Comparison of ENCODE assay signal across 24 cellular contexts in the genomic region with DNA sequence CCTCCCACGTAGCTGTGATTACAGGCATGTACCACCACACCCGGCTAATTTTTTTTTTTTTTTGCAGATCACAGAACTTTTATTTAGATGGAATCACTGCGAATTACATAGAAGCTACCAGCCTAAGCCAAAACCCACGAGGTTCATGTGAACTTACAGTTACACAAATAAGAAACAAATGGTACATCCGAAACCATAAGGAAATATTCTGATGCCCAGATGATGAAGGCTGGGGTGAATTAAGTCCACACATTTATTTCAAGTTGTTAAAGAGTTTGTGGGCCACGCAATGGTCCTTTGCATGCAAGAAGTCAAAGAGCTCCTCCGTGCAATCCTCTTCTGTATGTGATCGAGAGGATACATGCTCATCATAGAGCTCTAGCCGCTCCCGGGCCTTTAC. TPM values are rescaled to one million over a fixed set of nuclear protein-coding genes. Genes with fewer than 3 reads are reported as not detected.
DNase-seq lines count a peak whose midpoint lies in the region; FAIRE-seq and TF ChIP-seq lines count a peak whose summit lies in the region.
"Had no signal": no experiment of that assay in that cellular context is flagged by ENCODE, and none has a peak within 500 bp of the region (broad histone marks: within the 10 kb centered on the region; RNA-seq: fewer than 3 reads in every experiment).

No MANE protein-coding gene starts in this region.

- no peak for TF ChIP-seq CTCF in HEK293 (tag by site-specific recombination; IDR thresholded peaks at IDR 0.05)
- TF ChIP-seq CTCF in bronchial epithelial cell (IDR thresholded peaks at IDR 0.05; ENCODE audit: insufficient read depth, low read length, severe bottlenecking), result no peak
- TF ChIP-seq CTCF in Caco-2 (IDR thresholded peaks at IDR 0.05; ENCODE audit: insufficient read depth in 1 of 2, low read depth in 1 of 2, low read length in 1 of 2, severe bottlenecking in 1 of 2, unreplicated experiment in 1 of 2), result no peak

- no peaks in the 10 kb centered on the region for H3K27me3 ChIP-seq in bronchial epithelial cell (ENCODE audit: control insufficient read depth, insufficient read depth, low read length)
- H3K27me3 ChIP-seq in Caco-2 (replicated peaks; ENCODE audit: control insufficient read depth, insufficient read depth, low read length), result no peaks in the 10 kb centered on the region
- H3K27me3 ChIP-seq: BE2C had no signal

- H3K4me3 ChIP-seq in HEK293 (ENCODE audit: low read depth, low read length), result no peak overlapping the region
- no peak overlapping the region for H3K4me3 ChIP-seq in bronchial epithelial cell (ENCODE audit: low read depth, low read length)
- H3K4me3 ChIP-seq in Caco-2 (ENCODE audit: low read depth, low read length), result no peak overlapping the region
- H3K4me3 ChIP-seq: A549; BLaER1 treated with 17β-estradiol and CSF1 and Interleukin-3, amounts not matched to agents 10 nM and 100 nM; GM23338 had no signal

- H3K4me1 Mint-ChIP-seq in Caco-2 (ENCODE audit: low read depth, unreplicated experiment), result peaks cover 24% of the 10 kb centered on the region
- H3K4me1 Mint-ChIP-seq: CD14-positive monocyte had no signal

- CTCF ChIA-PET in HEK293 (lab: Yijun Ruan, JAX) (interaction anchor here (0.9 kb wide), 1 partner anchor 130 kb away, joined by 3 read pairs; no protein-coding TSS in a partner anchor), Caco-2 (lab: Charles Lee) (no interaction called here)

- H3K9me3 ChIP-seq in HEK293 (ENCODE audit: control insufficient read depth, insufficient read depth, low read depth, low read length), result no peaks in the 10 kb centered on the region
- H3K9me3 ChIP-seq in Caco-2, result no peaks in the 10 kb centered on the region
- H3K9me3 ChIP-seq: A549; BE2C; BLaER1 treated with 17β-estradiol and CSF1 and Interleukin-3, amounts not matched to agents 10 nM and 100 nM had no signal

- no peak for DNase-seq in bronchial epithelial cell (ENCODE audit: low read depth)
- DNase-seq in fibroblast of peridontal ligament (ENCODE audit: extremely low read depth), result peak; percentile 18
- no peak for DNase-seq in NCI-H2029 treated with DMSO at 0.1 percent for 48 hours (lab: John Stamatoyannopoulos, UW)
- DNase-seq in Caco-2, result no peak
- no peak for DNase-seq in NCI-H2171 (lab: John Stamatoyannopoulos, UW)
- DNase-seq: 8988T; ACHN; AML-193; BE2C; Calu3; CD4-positive, alpha-beta T cell; CD8-positive, alpha-beta memory T cell; DMS53; DMS79 treated with DMSO at 0.1 percent for 48 hours; GF-D8; H9; HFFc6 had no signal

- FAIRE-seq in bronchial epithelial cell (lab: Jason Lieb, UNC), result peak; percentile 62
- FAIRE-seq: A549, GM12891, GM18507 had no signal

- H3K4me1 ChIP-seq in HEK293 (ENCODE audit: control insufficient read depth, insufficient read depth, low read length), result no peaks in the 10 kb centered on the region
- H3K4me1 ChIP-seq in Caco-2, result peaks cover 15% of the 10 kb centered on the region
- H3K4me1 ChIP-seq: BE2C had no signal

- BruUV-seq in Caco-2 (replicated peaks; lab: Mats Ljungman, UMichigan), result no TSS peak

- no peaks in the 10 kb centered on the region for H3K9me3 Mint-ChIP-seq in Caco-2 (ENCODE audit: unreplicated experiment)
- H3K9me3 Mint-ChIP-seq: CD4-positive, alpha-beta T cell; CD8-positive, alpha-beta memory T cell; GM23338; H9; HFFc6 had no signal

- no peak overlapping the region for H3K27ac Mint-ChIP-seq in Caco-2 (ENCODE audit: unreplicated experiment)
- H3K27ac Mint-ChIP-seq: CD4-positive, alpha-beta T cell; CD8-positive, alpha-beta memory T cell; GM23338; HFFc6 had no signal

- no peaks in the 10 kb centered on the region for H3K36me3 Mint-ChIP-seq in Caco-2 (ENCODE audit: insufficient read depth, unreplicated experiment)
- H3K36me3 Mint-ChIP-seq: CD14-positive monocyte; CD8-positive, alpha-beta memory T cell had no signal

- POLR2A ChIA-PET in HEK293 (lab: Yijun Ruan, JAX), result interaction anchor here (1.0 kb wide), 1 partner anchor 27 kb away, joined by 3 read pairs; no protein-coding TSS in a partner anchor
- POLR2A ChIA-PET in Caco-2 (lab: Charles Lee), result no interaction called here

- H3K4me3 Mint-ChIP-seq in Caco-2 (ENCODE audit: unreplicated experiment), result no peak overlapping the region
- H3K4me3 Mint-ChIP-seq: CD14-positive monocyte; CD4-positive, alpha-beta T cell; GM23338; H9; HFFc6 had no signal

- no peaks in the 10 kb centered on the region for H3K36me3 ChIP-seq in HEK293 (ENCODE audit: control insufficient read depth in 2 of 2, insufficient read depth in 1 of 2, low read length in 2 of 2)
- H3K36me3 ChIP-seq in bronchial epithelial cell (ENCODE audit: control insufficient read depth, insufficient read depth, low read length), result no peaks in the 10 kb centered on the region
- no peaks in the 10 kb centered on the region for H3K36me3 ChIP-seq in Caco-2 (ENCODE audit: control insufficient read depth, insufficient read depth, low read length)
- H3K36me3 ChIP-seq: BE2C; BLaER1 treated with 17β-estradiol and CSF1 and Interleukin-3, amounts not matched to agents 10 nM and 100 nM had no signal

- no peak overlapping the region for H3K27ac ChIP-seq in HEK293 (ENCODE audit: extremely low read depth, low read depth, low read length)
- H3K27ac ChIP-seq: A549; BLaER1 treated with 17β-estradiol and CSF1 and Interleukin-3, amounts not matched to agents 10 nM and 100 nM had no signal

- intact Hi-C loops in Caco-2 (cut with micrococcal nuclease; ENCODE audit: unreplicated experiment), result no loop called here

- no peaks in the 10 kb centered on the region for H3K27me3 Mint-ChIP-seq in Caco-2 (ENCODE audit: insufficient read depth, unreplicated experiment)

TF ChIP-seq in HEK293, 187 proteins besides CTCF, POLR2A, EP300 and RAD21:
- no peak for TF ChIP-seq MEIS1 (CRISPR knock-in tag; IDR thresholded peaks at IDR 0.05; ENCODE audit: borderline replicate concordance)
- no peak for TF ChIP-seq ZSCAN23 (tag by site-specific recombination; IDR thresholded peaks at IDR 0.05)
- TF ChIP-seq ZNF645 (tag by site-specific recombination; IDR thresholded peaks at IDR 0.05), result no peak
- TF ChIP-seq, protein P1, sequence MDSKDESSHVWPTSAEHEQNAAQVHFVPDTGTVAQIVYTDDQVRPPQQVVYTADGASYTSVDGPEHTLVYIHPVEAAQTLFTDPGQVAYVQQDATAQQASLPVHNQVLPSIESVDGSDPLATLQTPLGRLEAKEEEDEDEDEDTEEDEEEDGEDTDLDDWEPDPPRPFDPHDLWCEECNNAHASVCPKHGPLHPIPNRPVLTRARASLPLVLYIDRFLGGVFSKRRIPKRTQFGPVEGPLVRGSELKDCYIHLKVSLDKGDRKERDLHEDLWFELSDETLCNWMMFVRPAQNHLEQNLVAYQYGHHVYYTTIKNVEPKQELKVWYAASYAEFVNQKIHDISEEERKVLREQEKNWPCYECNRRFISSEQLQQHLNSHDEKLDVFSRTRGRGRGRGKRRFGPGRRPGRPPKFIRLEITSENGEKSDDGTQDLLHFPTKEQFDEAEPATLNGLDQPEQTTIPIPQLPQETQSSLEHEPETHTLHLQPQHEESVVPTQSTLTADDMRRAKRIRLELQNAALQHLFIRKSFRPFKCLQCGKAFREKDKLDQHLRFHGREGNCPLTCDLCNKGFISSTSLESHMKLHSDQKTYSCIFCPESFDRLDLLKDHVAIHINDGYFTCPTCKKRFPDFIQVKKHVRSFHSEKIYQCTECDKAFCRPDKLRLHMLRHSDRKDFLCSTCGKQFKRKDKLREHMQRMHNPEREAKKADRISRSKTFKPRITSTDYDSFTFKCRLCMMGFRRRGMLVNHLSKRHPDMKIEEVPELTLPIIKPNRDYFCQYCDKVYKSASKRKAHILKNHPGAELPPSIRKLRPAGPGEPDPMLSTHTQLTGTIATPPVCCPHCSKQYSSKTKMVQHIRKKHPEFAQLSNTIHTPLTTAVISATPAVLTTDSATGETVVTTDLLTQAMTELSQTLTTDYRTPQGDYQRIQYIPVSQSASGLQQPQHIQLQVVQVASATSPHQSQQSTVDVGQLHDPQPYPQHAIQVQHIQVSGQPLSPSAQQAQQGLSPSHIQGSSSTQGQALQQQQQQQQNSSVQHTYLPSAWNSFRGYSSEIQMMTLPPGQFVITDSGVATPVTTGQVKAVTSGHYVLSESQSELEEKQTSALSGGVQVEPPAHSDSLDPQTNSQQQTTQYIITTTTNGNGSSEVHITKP (tag by site-specific recombination; IDR thresholded peaks at IDR 0.05), result 0 out of 2 replicates have a peak, but pooled peaks have one; percentile 21
- no peak for TF ChIP-seq OSR2 (tag by site-specific recombination; IDR thresholded peaks at IDR 0.05)
TF ChIP-seq in HEK293: peak in this region for 1.

RNA-seq across cellular contexts. Expression of gene UQCRHL, which starts 0.3 kb away (rescaled TPM):
- total RNA-seq in bronchial epithelial cell (1.8 and 4.9 TPM in 2 replicates), Caco-2 (2022) (1.8 and 1.9 TPM in 2 replicates)

RNA-seq across cellular contexts. Expression of gene SPEN, which starts 40.4 kb away (rescaled TPM):
- total RNA-seq in bronchial epithelial cell (18.3 and 19.2 TPM in 2 replicates), Caco-2 (2022) (46.4 and 47.3 TPM in 2 replicates)

RNA-seq across cellular contexts. Expression of gene FBLIM1, which starts 48.5 kb away (rescaled TPM):
- total RNA-seq in bronchial epithelial cell (60.9 and 72.4 TPM in 2 replicates), Caco-2 (2022) (3.6 and 5.5 TPM in 2 replicates)
- total RNA-seq: CD8-positive, alpha-beta memory T cell had no signal
